7 cellular contexts compared by ENCODE assay signal in the genomic region with DNA sequence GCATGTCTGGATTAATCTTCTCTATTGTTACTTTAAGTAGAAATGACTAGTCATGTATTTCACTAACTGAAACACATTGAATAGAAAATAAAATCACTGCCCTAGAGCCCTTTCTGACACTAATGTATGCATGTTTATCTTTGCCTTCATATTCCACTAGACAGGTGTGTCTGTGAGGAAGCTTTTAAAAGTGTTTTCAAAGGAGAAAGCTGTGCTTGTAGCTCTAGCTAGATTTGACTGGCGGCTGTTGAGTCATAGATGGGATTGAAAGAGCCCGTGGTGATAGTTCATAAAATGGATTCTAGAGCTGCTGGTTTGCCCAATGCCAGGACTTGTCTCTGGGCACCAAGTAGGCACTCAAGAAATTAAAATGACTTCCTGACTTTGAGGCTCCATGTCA.
"Had no signal": no experiment of that assay in that cellular context is flagged by ENCODE, and none has a peak within 500 bp of the region (broad histone marks: within the 10 kb centered on the region; RNA-seq: fewer than 3 reads in every experiment).

No MANE protein-coding gene starts in this region.

- H3K27ac ChIP-seq: HL-60 had no signal

- FAIRE-seq: H1, H54, HepG2 had no signal

- H3K4me3 ChIP-seq: GM23338 had no signal

- DNase-seq: H9, HCEC 1CT had no signal

- ATAC-seq: GM23338, HepG2 had no signal

- H2AFZ ChIP-seq: GM23338 had no signal

- H3K4me2 ChIP-seq: GM23338 had no signal
